Comparison of ENCODE assay signal across 12 cellular contexts in genomic region chr16:66787427-66787826, GRCh38. TPM values are rescaled to one million over a fixed set of nuclear protein-coding genes. Genes with fewer than 3 reads are reported as not detected.
"Had no signal": no experiment of that assay in that cellular context is flagged by ENCODE, and none has a peak within 500 bp of the region (broad histone marks: within the 10 kb centered on the region; RNA-seq: fewer than 3 reads in every experiment).

No MANE protein-coding gene starts in this region.

- H2AFZ ChIP-seq: GM23248 had no signal

- H3K4me1 ChIP-seq: HAP-1 had no signal

- ATAC-seq: HCT116 had no signal

- H3K9me3 ChIP-seq: HAP-1 had no signal

- H3K4me3 ChIP-seq: GM23248, HAP-1 had no signal

- H3K4me2 ChIP-seq: KMS-11 had no signal

- H3K9ac ChIP-seq: GM23248, KMS-11 had no signal

- H3K27ac ChIP-seq: GM23248, HL-60, KMS-11 had no signal

- H3K36me3 ChIP-seq: HAP-1 had no signal

- DNase-seq: GM23248, GOT3, H7, HFFc6, IMR-90, KBM-7 had no signal

RNA-seq across cellular contexts. Expression of gene TERB1, which starts 14.0 kb away (rescaled TPM):
- total RNA-seq: GM23248, H7, HFFc6, HT1080, IMR-90 had no signal
- polyA plus RNA-seq: GM23248, IMR-90 had no signal

RNA-seq across cellular contexts. Expression of gene CA7, which starts 56.8 kb away (rescaled TPM):
- total RNA-seq: H4, HFFc6, HT1080, IMR-90 had no signal
- polyA plus RNA-seq: GM23248, IMR-90 had no signal
